ENCODE assay signal across 17 cellular contexts in the genomic region with DNA sequence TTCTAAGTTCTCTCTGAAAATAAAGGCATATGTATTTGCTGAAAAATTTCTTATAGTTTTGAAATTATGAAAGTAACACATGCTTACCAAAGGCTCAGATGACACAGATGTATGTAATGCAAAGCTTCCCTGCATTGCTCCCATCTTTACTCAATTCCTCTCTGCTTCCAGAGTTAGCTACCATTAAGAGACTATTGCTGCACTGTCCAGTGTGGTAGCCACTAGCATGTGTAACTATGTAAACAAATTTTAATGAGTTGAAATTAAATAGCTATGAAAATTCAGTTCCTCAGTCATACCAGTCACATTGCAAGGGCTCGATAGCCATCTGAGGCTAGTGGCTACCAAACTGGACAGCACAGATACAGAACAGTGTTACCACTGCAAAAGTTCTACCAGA. TPM values are rescaled to one million over a fixed set of nuclear protein-coding genes. Genes with fewer than 3 reads are reported as not detected.
DNase-seq lines count a peak whose midpoint lies in the region; TF ChIP-seq lines count a peak whose summit lies in the region.
"Had no signal": no experiment of that assay in that cellular context is flagged by ENCODE, and none has a peak within 500 bp of the region (broad histone marks: within the 10 kb centered on the region; RNA-seq: fewer than 3 reads in every experiment).

No MANE protein-coding gene starts in this region.

- no peaks in the 10 kb centered on the region for H3K9me3 ChIP-seq in adipocyte (ENCODE audit: control insufficient read depth, low read length)

- POLR2A ChIA-PET in AG04449 (lab: Yijun Ruan, JAX) = interaction anchor here (1.0 kb wide), 1 partner anchor 43 kb away, joined by 3 read pairs; no protein-coding TSS in a partner anchor

- TF ChIP-seq CTCF in AG04449 (IDR thresholded peaks at IDR 0.05; ENCODE audit: insufficient read depth, low read length, missing control alignments) = no peak

- no peaks in the 10 kb centered on the region for H3K27me3 ChIP-seq in adipocyte (replicated peaks; ENCODE audit: control insufficient read depth, insufficient read depth, low read length)

- no peak overlapping the region for H3K4me3 ChIP-seq in AG04449 (ENCODE audit: low read depth, low read length)
- H3K4me3 ChIP-seq in adipocyte (ENCODE audit: low read length) = no peak overlapping the region
- H3K4me3 ChIP-seq: GM23338 had no signal

- CTCF ChIA-PET in AG04449 (lab: Yijun Ruan, JAX) = interaction anchor here (1.0 to 1.1 kb wide), 2 partner anchors 17 to 18 kb away, joined by 3 to 4 read pairs; partner anchors contain the start of gene FRMD3

- H3K4me1 ChIP-seq in adipocyte (ENCODE audit: control insufficient read depth, insufficient read depth, low read length) = peaks cover 9% of the 10 kb centered on the region

- H3K36me3 ChIP-seq in adipocyte (ENCODE audit: control insufficient read depth, insufficient read depth, low read length, severe bottlenecking) = no peaks in the 10 kb centered on the region

- DNase-seq in AG04449 (ENCODE audit: low read depth, low spot score) = peak; percentile 45
- DNase-seq in GM04503 (ENCODE audit: low read depth) = peak; percentile 28
- peak; percentile 34 for DNase-seq in M059J (ENCODE audit: low read depth)
- DNase-seq in adipocyte (ENCODE audit: low read depth) = peak; percentile 21
- no peak for DNase-seq in AG08395 (ENCODE audit: low spot score)
- DNase-seq in NK-92 (lab: John Stamatoyannopoulos, UW; ENCODE audit: unreplicated experiment) = no peak
- DNase-seq in inferior parietal cortex (ENCODE audit: extremely low spot score) = no peak
- no peak for DNase-seq in GF-D8 (lab: John Stamatoyannopoulos, UW)
- DNase-seq: 8988T; CD4-positive, alpha-beta T cell; DMS153; DMS79; EL; H7; KG1 had no signal

- no peak overlapping the region for H3K9ac ChIP-seq in adipocyte (ENCODE audit: low read length)

RNA-seq across cellular contexts. Expression of gene FRMD3, which starts 17.9 kb away (rescaled TPM):
- 5.0 and 5.8 TPM in 2 replicates for total RNA-seq in M059J (2014; rRNA removed; shearing (Covaris generic))
- total RNA-seq: G401 had no signal

Comparison
In these comparisons a context has a peak if more than half of its experiments do, and no peak if none do; other contexts are left out.
1. DNase-seq: peak in AG04449 (single experiment), GM04503 (single experiment), M059J (single experiment) and adipocyte (single experiment); none in AG08395 (single experiment), NK-92 (single experiment), inferior parietal cortex (single experiment) and GF-D8 (single experiment).